17 cellular contexts compared by ENCODE assay signal in genomic region chr14:101105045-101105444, GRCh38.
DNase-seq lines count a peak whose midpoint lies in the region; ATAC-seq, FAIRE-seq and TF ChIP-seq lines count a peak whose summit lies in the region.
"Had no signal": no experiment of that assay in that cellular context is flagged by ENCODE, and none has a peak within 500 bp of the region (broad histone marks: within the 10 kb centered on the region; RNA-seq: fewer than 3 reads in every experiment).

No MANE protein-coding gene starts in this region.

- WGBS in heart right ventricle, 2 donors: 81 to 85% methylated on average over 4 of the region's 4 CpGs
- 76 to 90% methylated on average over 4 of the region's 4 CpGs for WGBS in sigmoid colon, 2 donors

- intact Hi-C loops in Right ventricle myocardium inferior (cut with DNase I): no loop called here
- intact Hi-C loops in heart right ventricle (cut with DNase I): no loop called here
- intact Hi-C loops in kidney (cut with DNase I): no loop called here
- intact Hi-C loops in sigmoid colon (cut with DNase I): no loop called here

- H3K27ac ChIP-seq in heart right ventricle (no peak overlapping the region), coronary artery (no peak overlapping the region), kidney (ENCODE audit: low read depth in 2 of 2, low read length in 2 of 2) (no peak overlapping the region), sigmoid colon (no peak overlapping the region)

- TF ChIP-seq EP300 in sigmoid colon (IDR thresholded peaks at IDR 0.05): no peak

- TF ChIP-seq CTCF in heart right ventricle (IDR thresholded peaks at IDR 0.05) (no peak), coronary artery (IDR thresholded peaks at IDR 0.05) (no peak), kidney (IDR thresholded peaks at IDR 0.05; ENCODE audit: borderline replicate concordance, extremely low read depth, insufficient read depth) (no peak), sigmoid colon (IDR thresholded peaks at IDR 0.05) (no peak)

- DNase-seq in Right ventricle myocardium inferior (ENCODE audit: missing footprints) (peak; percentile 30), heart right ventricle (no peak), coronary artery (ENCODE audit: low spot score) (peak; percentile 62), kidney (peak; percentile 15), sigmoid colon (peak; percentile 30), AG20443 (ENCODE audit: low spot score) (no peak)
- DNase-seq in effector CD4-positive, alpha-beta T cell: no peak
- DNase-seq: ACHN; C1 segment of cervical spinal cord; Calu3; CD4-positive, alpha-beta T cell; DMS79; HCEC 1CT; HFFc6 had no signal

- H3K27me3 ChIP-seq in heart right ventricle: peaks cover 0 to 17% (median 0%) of the 10 kb centered on the region in 7 donors
- no peaks in the 10 kb centered on the region for H3K27me3 ChIP-seq in sigmoid colon

- no peak overlapping the region for H3K4me3 ChIP-seq in heart right ventricle
- no peak overlapping the region for H3K4me3 ChIP-seq in coronary artery
- no peak overlapping the region for H3K4me3 ChIP-seq in kidney (ENCODE audit: low read length in 2 of 2)
- no peak overlapping the region for H3K4me3 ChIP-seq in sigmoid colon
- H3K4me3 ChIP-seq: GM12878 had no signal

- ATAC-seq in Right ventricle myocardium inferior (no peak), heart right ventricle (no peak), HG02938 (IDR thresholded peaks at IDR 0.05; ENCODE audit: unreplicated experiment) (no peak)
- ATAC-seq: GM12878 had no signal

- H3K9me3 ChIP-seq in heart right ventricle (peaks cover 0 to 24% (median 5%) of the 10 kb centered on the region in 11 donors), kidney (ENCODE audit: control insufficient read depth in 1 of 2, low read length in 2 of 2) (peaks cover 0 to 9% of the 10 kb centered on the region in 2 donors), sigmoid colon (peaks cover 0 to 6% (median 2%) of the 10 kb centered on the region in 4 donors)

- H3K4me1 ChIP-seq in heart right ventricle (no peaks in the 10 kb centered on the region), kidney (ENCODE audit: control insufficient read depth in 1 of 2, insufficient read depth in 1 of 2, low read depth in 1 of 2, low read length in 2 of 2) (no peaks in the 10 kb centered on the region), sigmoid colon (no peaks in the 10 kb centered on the region)

- H3K36me3 ChIP-seq in heart right ventricle (no peaks in the 10 kb centered on the region), kidney (ENCODE audit: control insufficient read depth in 1 of 2, insufficient read depth in 2 of 2, low read length in 2 of 2) (no peaks in the 10 kb centered on the region), sigmoid colon (no peaks in the 10 kb centered on the region)

- TF ChIP-seq POLR2A in sigmoid colon (IDR thresholded peaks at IDR 0.05): no peak

- H3K9ac ChIP-seq in kidney (ENCODE audit: low read length in 2 of 2): no peak overlapping the region

- no peak for FAIRE-seq in kidney (lab: Jason Lieb, UNC)
- FAIRE-seq: GM12878, GM18507 had no signal

Comparison
In these comparisons a context has a peak if more than half of its experiments do, and no peak if none do; other contexts are left out.
1. DNase-seq: peak in Right ventricle myocardium inferior (single experiment), coronary artery (single experiment), kidney (single experiment) and sigmoid colon (single experiment); none in heart right ventricle (0 of 2), effector CD4-positive, alpha-beta T cell (single experiment) and AG20443 (single experiment).